Comparison of ENCODE assay signal across 23 cellular contexts in genomic region chr2:47564129-47564528, GRCh38. TPM values are rescaled to one million over a fixed set of nuclear protein-coding genes. Genes with fewer than 3 reads are reported as not detected.
"Had no signal": no experiment of that assay in that cellular context is flagged by ENCODE, and none has a peak within 500 bp of the region (broad histone marks: within the 10 kb centered on the region; RNA-seq: fewer than 3 reads in every experiment).

No MANE protein-coding gene starts in this region.

- H3K9ac ChIP-seq: SK-N-SH had no signal

- H3K9me3 ChIP-seq: SK-N-SH had no signal

- ATAC-seq: Panc1, PC-3 had no signal

- DNase-seq: Kasumi-1, KG1, MM.1S, NCI-H1092 treated with DMSO at 0.1 percent for 48 hours, NCI-H1436, NCI-H187, NCI-H2029, NCI-H2081 treated with DMSO at 0.1 percent for 48 hours, NCI-H2171, NCI-H226, NCI-H446, NCI-H510A, NCI-H524 treated with DMSO at 0.1 percent for 48 hours, NCI-H69, NCI-H774, PC-3, SHP77, SK-N-SH, SW 1271 had no signal

- H3K4me2 ChIP-seq: SK-N-SH had no signal

- H3K27ac ChIP-seq: RWPE1 had no signal

RNA-seq across cellular contexts. Expression of gene KCNK12, which starts 6.7 kb away (rescaled TPM):
- total RNA-seq: M059J, SK-MEL-5 had no signal
- polyA plus RNA-seq: SK-N-SH had no signal
